In the genomic region with DNA sequence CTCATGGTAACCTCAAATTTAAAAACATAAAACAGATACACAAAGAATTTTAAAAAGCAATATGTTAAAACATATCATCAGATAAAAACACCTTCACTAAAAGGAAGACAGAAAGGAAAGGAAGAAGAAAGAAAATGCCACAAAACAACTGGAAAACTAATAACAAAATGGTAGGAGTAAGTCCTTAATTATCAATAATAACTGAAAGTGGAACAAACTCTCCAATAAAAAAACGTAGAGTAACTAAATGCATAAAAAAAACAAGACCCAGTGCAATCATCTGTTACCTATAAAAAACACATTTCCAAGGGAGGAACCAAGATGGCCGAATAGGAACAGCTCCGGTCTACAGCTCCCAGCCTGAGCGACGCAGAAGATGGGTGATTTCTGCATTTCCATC, we compare ENCODE assay signal across 1 cellular context.
TF ChIP-seq lines count a peak whose summit lies in the region.

No MANE protein-coding gene starts in this region.

TF ChIP-seq in K562, 482 proteins besides CTCF, POLR2A, EP300 and RAD21 (continued from another document):
- no peak for TF ChIP-seq CHCHD3 (CRISPR knock-in tag; IDR thresholded peaks at IDR 0.05)
- TF ChIP-seq, protein P1, sequence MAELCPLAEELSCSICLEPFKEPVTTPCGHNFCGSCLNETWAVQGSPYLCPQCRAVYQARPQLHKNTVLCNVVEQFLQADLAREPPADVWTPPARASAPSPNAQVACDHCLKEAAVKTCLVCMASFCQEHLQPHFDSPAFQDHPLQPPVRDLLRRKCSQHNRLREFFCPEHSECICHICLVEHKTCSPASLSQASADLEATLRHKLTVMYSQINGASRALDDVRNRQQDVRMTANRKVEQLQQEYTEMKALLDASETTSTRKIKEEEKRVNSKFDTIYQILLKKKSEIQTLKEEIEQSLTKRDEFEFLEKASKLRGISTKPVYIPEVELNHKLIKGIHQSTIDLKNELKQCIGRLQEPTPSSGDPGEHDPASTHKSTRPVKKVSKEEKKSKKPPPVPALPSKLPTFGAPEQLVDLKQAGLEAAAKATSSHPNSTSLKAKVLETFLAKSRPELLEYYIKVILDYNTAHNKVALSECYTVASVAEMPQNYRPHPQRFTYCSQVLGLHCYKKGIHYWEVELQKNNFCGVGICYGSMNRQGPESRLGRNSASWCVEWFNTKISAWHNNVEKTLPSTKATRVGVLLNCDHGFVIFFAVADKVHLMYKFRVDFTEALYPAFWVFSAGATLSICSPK (IDR thresholded peaks at IDR 0.05; ENCODE audit: borderline replicate concordance): no peak
- peak in 1 of 2 experiments; percentile 61; a peak in 1 of 4 replicates for TF ChIP-seq CSDE1 (IDR thresholded peaks at IDR 0.05)
- TF ChIP-seq NCOA4 (IDR thresholded peaks at IDR 0.05; ENCODE audit: partially characterized antibody): no peak
- no peak for TF ChIP-seq STAT5A (IDR thresholded peaks at IDR 0.05; ENCODE audit: borderline replicate concordance, low read length)
- no peak for TF ChIP-seq RB1 (IDR thresholded peaks at IDR 0.05; ENCODE audit: low read depth)
- 0 out of 4 replicates have a peak, but pooled peaks have one; percentile 24 to 32 for TF ChIP-seq FOXK2 (conservative IDR thresholded peaks at IDR 0.05 in 1 of 2, IDR thresholded peaks at IDR 0.05 in 1 of 2; ENCODE audit: low read depth in 2 of 2)
- no peak for TF ChIP-seq TSC22D4 (tag; IDR thresholded peaks at IDR 0.05)
- no peak for TF ChIP-seq RFX1 (IDR thresholded peaks at IDR 0.05)
